Comparison of ENCODE assay signal across 21 cellular contexts in the genomic region with DNA sequence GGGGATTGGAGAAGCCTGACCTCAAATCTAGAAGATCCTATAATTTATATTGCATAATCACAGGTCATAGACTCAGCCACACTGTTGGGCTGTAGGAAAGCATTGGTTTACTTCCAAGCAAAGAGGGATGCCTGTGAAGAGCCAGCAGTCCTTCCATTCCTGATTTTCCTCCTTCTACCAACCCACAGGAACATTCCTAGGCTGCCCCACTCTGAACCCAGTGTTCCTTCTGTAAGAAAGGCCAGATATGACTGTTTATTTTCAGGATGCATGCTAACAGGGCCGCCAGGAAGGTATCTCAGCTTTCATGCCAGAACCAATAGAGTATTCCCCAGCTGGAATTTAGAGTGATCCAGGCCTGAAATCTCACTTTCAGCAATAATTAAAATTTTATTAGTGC.
DNase-seq lines count a peak whose midpoint lies in the region; ATAC-seq and TF ChIP-seq lines count a peak whose summit lies in the region.
"Had no signal": no experiment of that assay in that cellular context is flagged by ENCODE, and none has a peak within 500 bp of the region (broad histone marks: within the 10 kb centered on the region; RNA-seq: fewer than 3 reads in every experiment).

No MANE protein-coding gene starts in this region.

- H3K9me3 ChIP-seq in muscle layer of colon (ENCODE audit: low read length) (no peaks in the 10 kb centered on the region), endodermal cell (ENCODE audit: control insufficient read depth, low read length) (no peaks in the 10 kb centered on the region)

- intact Hi-C loops in Right ventricle myocardium superior (cut with DNase I), result no loop called here
- intact Hi-C loops in Right ventricle myocardium inferior (cut with DNase I), result no loop called here

- H3K36me3 ChIP-seq in muscle layer of colon (ENCODE audit: insufficient read depth, low read length) (no peaks in the 10 kb centered on the region), endodermal cell (ENCODE audit: control insufficient read depth, insufficient read depth, low read length) (no peaks in the 10 kb centered on the region)

- no peak overlapping the region for H3K4me3 ChIP-seq in muscle layer of colon (ENCODE audit: low read depth in 1 of 2, low read length in 2 of 2)
- H3K4me3 ChIP-seq in endodermal cell (ENCODE audit: low read length), result no peak overlapping the region
- H3K4me3 ChIP-seq: GM23338, PC-9 had no signal

- H3K27me3 ChIP-seq in muscle layer of colon (ENCODE audit: control insufficient read depth in 1 of 2, insufficient read depth in 2 of 2, low read length in 2 of 2) (no peaks in the 10 kb centered on the region), endodermal cell (ENCODE audit: control insufficient read depth, insufficient read depth, low read length, poor library complexity, severe bottlenecking) (no peaks in the 10 kb centered on the region)

- no peak for TF ChIP-seq CTCF in chondrocyte (IDR thresholded peaks at IDR 0.05)
- no peak for TF ChIP-seq CTCF in endodermal cell (conservative IDR thresholded peaks at IDR 0.05)

- DNase-seq in Right ventricle myocardium superior (no peak), Right ventricle myocardium inferior (ENCODE audit: missing footprints) (no peak), chondrocyte (ENCODE audit: low spot score) (no peak), C1 segment of cervical spinal cord (lab: John Stamatoyannopoulos, UW) (no peak), DMS79 (lab: John Stamatoyannopoulos, UW) (no peak), endodermal cell (no peak)
- DNase-seq: DMS153; H9; KBM-7; NCI-H2029; NCI-H446; NCI-H524 treated with DMSO at 0.1 percent for 48 hours; NCI-H774; NK-92 treated with Interleukin-12 subunit alpha and Interleukin-12 subunit beta, amount 100 ng/mL, for 24 hours; PC-9; SHP77 had no signal

- no peaks in the 10 kb centered on the region for H3K27me3 Mint-ChIP-seq in chondrocyte (ENCODE audit: low read depth)
- no peaks in the 10 kb centered on the region for H3K27me3 Mint-ChIP-seq in stimulated activated memory B cell treated with anti-CD40 and anti-IgM and Interleukin-4, amounts not matched to agents 10 μg/mL and 1 μg/mL and 100 μg/mL, for 72 hours
- H3K27me3 Mint-ChIP-seq in endodermal cell (ENCODE audit: insufficient read depth), result no peaks in the 10 kb centered on the region
- H3K27me3 Mint-ChIP-seq: B cell had no signal

- H3K27ac Mint-ChIP-seq in chondrocyte (ENCODE audit: unreplicated experiment) (peak overlapping the region; percentile 74), endodermal cell (no peak overlapping the region)
- peak overlapping the region; percentile 19 for H3K27ac Mint-ChIP-seq in stimulated activated memory B cell treated with anti-CD40 and anti-IgM and Interleukin-4, amounts not matched to agents 10 μg/mL and 1 μg/mL and 100 μg/mL, for 72 hours
- H3K27ac Mint-ChIP-seq: B cell, GM23338, H9 had no signal

- H3K36me3 Mint-ChIP-seq in chondrocyte (ENCODE audit: low read depth) (no peaks in the 10 kb centered on the region), endodermal cell (ENCODE audit: low read depth) (no peaks in the 10 kb centered on the region)
- H3K36me3 Mint-ChIP-seq in stimulated activated memory B cell treated with anti-CD40 and anti-IgM and Interleukin-4, amounts not matched to agents 10 μg/mL and 1 μg/mL and 100 μg/mL, for 72 hours, result no peaks in the 10 kb centered on the region

- no peak overlapping the region for H3K4me3 Mint-ChIP-seq in chondrocyte (ENCODE audit: unreplicated experiment)
- no peak overlapping the region for H3K4me3 Mint-ChIP-seq in stimulated activated memory B cell treated with anti-CD40 and anti-IgM and Interleukin-4, amounts not matched to agents 10 μg/mL and 1 μg/mL and 100 μg/mL, for 72 hours
- H3K4me3 Mint-ChIP-seq in endodermal cell, result no peak overlapping the region
- H3K4me3 Mint-ChIP-seq: B cell, GM23338, H9 had no signal

- ATAC-seq in Right ventricle myocardium superior (ENCODE audit: poor library complexity), result peak; percentile 22
- no peak for ATAC-seq in Right ventricle myocardium inferior
- ATAC-seq in stimulated activated memory B cell treated with anti-CD40 and anti-IgM and Interleukin-4, amounts not matched to agents 10 μg/mL and 1 μg/mL and 100 μg/mL, for 72 hours, result no peak
- ATAC-seq: GM23338 had no signal

- H3K9ac ChIP-seq in muscle layer of colon (ENCODE audit: low read length), result no peak overlapping the region
- H3K9ac ChIP-seq in endodermal cell (ENCODE audit: extremely low read depth, low read length, poor library complexity, severe bottlenecking), result no peak overlapping the region

- H3K4me1 ChIP-seq in muscle layer of colon (ENCODE audit: insufficient read depth, low read length) (peaks cover 11% of the 10 kb centered on the region), endodermal cell (ENCODE audit: control insufficient read depth, insufficient read depth, low read length) (peaks cover 6% of the 10 kb centered on the region)

- WGBS in endodermal cell (ENCODE audit: insufficient coverage in 1 of 2, insufficient read length in 1 of 2), 2 experiments, result 88 to 100% methylated on average over 1 of the region's 1 CpG

- peak overlapping the region; percentile 25 for H3K27ac ChIP-seq in muscle layer of colon (ENCODE audit: low read depth, low read length)
- no peak overlapping the region for H3K27ac ChIP-seq in endodermal cell (ENCODE audit: low read depth, low read length)
- H3K27ac ChIP-seq: 22Rv1, PC-9 had no signal

- H3K4me1 Mint-ChIP-seq in chondrocyte (ENCODE audit: low read depth) (peaks cover 40% of the 10 kb centered on the region), endodermal cell (peaks cover 10% of the 10 kb centered on the region)
- H3K4me1 Mint-ChIP-seq in stimulated activated memory B cell treated with anti-CD40 and anti-IgM and Interleukin-4, amounts not matched to agents 10 μg/mL and 1 μg/mL and 100 μg/mL, for 72 hours, result peaks cover 16% of the 10 kb centered on the region

- H3K9me3 Mint-ChIP-seq in chondrocyte (ENCODE audit: low read depth) (no peaks in the 10 kb centered on the region), endodermal cell (no peaks in the 10 kb centered on the region)
- H3K9me3 Mint-ChIP-seq in stimulated activated memory B cell treated with anti-CD40 and anti-IgM and Interleukin-4, amounts not matched to agents 10 μg/mL and 1 μg/mL and 100 μg/mL, for 72 hours, result no peaks in the 10 kb centered on the region
- H3K9me3 Mint-ChIP-seq: GM23338, H9 had no signal
